Comparison of ENCODE assay signal across 16 cellular contexts in genomic region chr18:78492813-78493371, GRCh38.
DNase-seq lines count a peak whose midpoint lies in the region; ATAC-seq and TF ChIP-seq lines count a peak whose summit lies in the region.
"Had no signal": no experiment of that assay in that cellular context is flagged by ENCODE, and none has a peak within 500 bp of the region (broad histone marks: within the 10 kb centered on the region; RNA-seq: fewer than 3 reads in every experiment).

No MANE protein-coding gene starts in this region.

- no peaks in the 10 kb centered on the region for H3K27me3 ChIP-seq in neuronal stem cell (ENCODE audit: control insufficient read depth in 3 of 3, insufficient read depth in 3 of 3, low read depth in 1 of 3, low read length in 3 of 3)
- no peaks in the 10 kb centered on the region for H3K27me3 ChIP-seq in tibial artery
- H3K27me3 ChIP-seq: BE2C had no signal

- no peak for TF ChIP-seq CTCF in tibial artery (IDR thresholded peaks at IDR 0.05)

- H3K27me3 Mint-ChIP-seq in activated naive CD8-positive, alpha-beta T cell treated with anti-CD3 and anti-CD28 coated beads, Interleukin-2, amount 10 ng/mL, durations not matched to agents 7 days and 5 days, result no peaks in the 10 kb centered on the region
- H3K27me3 Mint-ChIP-seq in activated naive CD8-positive, alpha-beta T cell treated with anti-CD3 and anti-CD28 coated beads for 36 hours, result peaks cover 3% of the 10 kb centered on the region
- H3K27me3 Mint-ChIP-seq: CD4-positive, alpha-beta memory T cell had no signal

- H2BK5ac ChIP-seq in neuronal stem cell (ENCODE audit: low read length), result no peak overlapping the region

- peak overlapping the region in 1 of 2 donors; percentile 52 for H3K4me3 ChIP-seq in neuronal stem cell (ENCODE audit: low read length in 2 of 2)
- H3K4me3 ChIP-seq in tibial artery, result no peak overlapping the region
- H3K4me3 ChIP-seq: A549, GM23338, HAP-1 had no signal

- peak overlapping the region; percentile 54 for H3K27ac ChIP-seq in caudate nucleus (ENCODE audit: low read depth, low read length)
- no peak overlapping the region for H3K27ac ChIP-seq in neuronal stem cell (replicated peaks; ENCODE audit: low read length)
- H3K27ac ChIP-seq in tibial artery, result no peak overlapping the region
- H3K27ac ChIP-seq: A549, C4-2B, HL-60 had no signal

- H3K4me3 Mint-ChIP-seq in activated naive CD8-positive, alpha-beta T cell treated with anti-CD3 and anti-CD28 coated beads, Interleukin-2, amount 10 ng/mL, durations not matched to agents 7 days and 5 days, result no peak overlapping the region
- H3K4me3 Mint-ChIP-seq in activated naive CD8-positive, alpha-beta T cell treated with anti-CD3 and anti-CD28 coated beads for 36 hours, result no peak overlapping the region
- H3K4me3 Mint-ChIP-seq: CD4-positive, alpha-beta memory T cell; GM23338 had no signal

- intact Hi-C loops in tibial artery (cut with DNase I; ENCODE audit: low total_unique reads), result loop anchor here (5.0 kb wide), 1 partner anchor 541 kb away; no protein-coding TSS in a partner anchor

- H3K9ac ChIP-seq in neuronal stem cell (ENCODE audit: low read depth, low read length, poor library complexity), result no peak overlapping the region

- no peak overlapping the region for H2BK120ac ChIP-seq in neuronal stem cell (ENCODE audit: low read depth, low read length)

- no peaks in the 10 kb centered on the region for H3K36me3 ChIP-seq in neuronal stem cell (replicated peaks in 1 of 2; ENCODE audit: control insufficient read depth in 2 of 2, insufficient read depth in 2 of 2, low read length in 2 of 2)
- H3K36me3 ChIP-seq in tibial artery, result no peaks in the 10 kb centered on the region
- H3K36me3 ChIP-seq: BE2C, HAP-1 had no signal

- H2BK15ac ChIP-seq in neuronal stem cell (ENCODE audit: low read length), result peak overlapping the region; percentile 67

- no peak overlapping the region for H4K91ac ChIP-seq in neuronal stem cell (ENCODE audit: low read depth, low read length, poor library complexity)

- no peak overlapping the region for H4K8ac ChIP-seq in neuronal stem cell (ENCODE audit: low read depth, low read length)

- H3K23ac ChIP-seq in neuronal stem cell (ENCODE audit: low read depth, low read length, poor library complexity), result peak overlapping the region; percentile 80

- peak; percentile 22 for ATAC-seq in activated naive CD8-positive, alpha-beta T cell treated with anti-CD3 and anti-CD28 coated beads, Interleukin-2, amount 10 ng/mL, durations not matched to agents 7 days and 5 days (ENCODE audit: low read depth)
- no peak for ATAC-seq in HG03280 (IDR thresholded peaks at IDR 0.05; ENCODE audit: unreplicated experiment)
- ATAC-seq in GM21717 (IDR thresholded peaks at IDR 0.05; ENCODE audit: unreplicated experiment), result no peak
- ATAC-seq: A549, GM23338 had no signal

- peak overlapping the region; percentile 16 for H2BK12ac ChIP-seq in neuronal stem cell (ENCODE audit: low read length)

- no peak for DNase-seq in activated naive CD8-positive, alpha-beta T cell treated with anti-CD3 and anti-CD28 coated beads, Interleukin-2, amount 10 ng/mL, durations not matched to agents 7 days and 5 days
- no peak for DNase-seq in activated naive CD8-positive, alpha-beta T cell treated with anti-CD3 and anti-CD28 coated beads for 36 hours
- DNase-seq in caudate nucleus (lab: John Stamatoyannopoulos, UW) (no peak), neuronal stem cell (ENCODE audit: low spot score) (no peak), tibial artery (no peak)
- DNase-seq: BE2C; CD4-positive, alpha-beta memory T cell; DMS79; EL had no signal

- H3K4me1 ChIP-seq in neuronal stem cell (ENCODE audit: control insufficient read depth in 2 of 2, insufficient read depth in 1 of 2, low read depth in 1 of 2, low read length in 2 of 2) (no peaks in the 10 kb centered on the region), tibial artery (no peaks in the 10 kb centered on the region)
- H3K4me1 ChIP-seq: A549, BE2C, HAP-1 had no signal

- no peak overlapping the region for H3K27ac Mint-ChIP-seq in activated naive CD8-positive, alpha-beta T cell treated with anti-CD3 and anti-CD28 coated beads, Interleukin-2, amount 10 ng/mL, durations not matched to agents 7 days and 5 days
- no peak overlapping the region for H3K27ac Mint-ChIP-seq in activated naive CD8-positive, alpha-beta T cell treated with anti-CD3 and anti-CD28 coated beads for 36 hours
- H3K27ac Mint-ChIP-seq: CD4-positive, alpha-beta memory T cell; GM23338 had no signal

- peaks cover 6% of the 10 kb centered on the region for H3K9me3 Mint-ChIP-seq in activated naive CD8-positive, alpha-beta T cell treated with anti-CD3 and anti-CD28 coated beads, Interleukin-2, amount 10 ng/mL, durations not matched to agents 7 days and 5 days
- H3K9me3 Mint-ChIP-seq in activated naive CD8-positive, alpha-beta T cell treated with anti-CD3 and anti-CD28 coated beads for 36 hours, result peaks cover 4% of the 10 kb centered on the region

- peak overlapping the region; percentile 38 for H3K14ac ChIP-seq in neuronal stem cell (ENCODE audit: low read length)

- no peaks in the 10 kb centered on the region for H3K36me3 Mint-ChIP-seq in activated naive CD8-positive, alpha-beta T cell treated with anti-CD3 and anti-CD28 coated beads, Interleukin-2, amount 10 ng/mL, durations not matched to agents 7 days and 5 days
- H3K36me3 Mint-ChIP-seq in activated naive CD8-positive, alpha-beta T cell treated with anti-CD3 and anti-CD28 coated beads for 36 hours, result peaks cover 1% of the 10 kb centered on the region
- H3K36me3 Mint-ChIP-seq: CD4-positive, alpha-beta memory T cell had no signal

- no CpG with 5 or more reads among the region's 16 CpGs for whole genome bisulfite sequencing in neuronal stem cell (ENCODE audit: extremely low coverage in 2 of 2, insufficient read length in 2 of 2, insufficient replicate concordance in 1 of 2), 2 donors

- POLR2A ChIA-PET in activated naive CD8-positive, alpha-beta T cell treated with anti-CD3 and anti-CD28 coated beads, Interleukin-2, amount 10 ng/mL, durations not matched to agents 7 days and 5 days (lab: Charles Lee), result no interaction called here

- peaks cover 4% of the 10 kb centered on the region for H3K79me1 ChIP-seq in neuronal stem cell (ENCODE audit: low read depth, low read length)

- H3K9me3 ChIP-seq in neuronal stem cell (replicated peaks in 1 of 2; ENCODE audit: control insufficient read depth in 2 of 2, insufficient read depth in 1 of 2, low read depth in 1 of 2, low read length in 2 of 2) (peaks cover 2 to 3% of the 10 kb centered on the region in 2 donors), tibial artery (no peaks in the 10 kb centered on the region)
- H3K9me3 ChIP-seq: A549, BE2C, HAP-1 had no signal

- no peak overlapping the region for H3K4me2 ChIP-seq in neuronal stem cell (ENCODE audit: insufficient read depth, low read length, poor library complexity, severe bottlenecking)
- H3K4me2 ChIP-seq: A549, GM23338 had no signal

- peak overlapping the region; percentile 75 for H2AK5ac ChIP-seq in neuronal stem cell (ENCODE audit: low read depth, low read length)

- H3K4ac ChIP-seq in neuronal stem cell (ENCODE audit: low read length), result no peak overlapping the region

- no peak overlapping the region for H2AFZ ChIP-seq in neuronal stem cell (ENCODE audit: low read length)
- H2AFZ ChIP-seq: GM23338 had no signal

- peak overlapping the region; percentile 8 for H3K18ac ChIP-seq in neuronal stem cell (ENCODE audit: low read length)

- H3K4me1 Mint-ChIP-seq in activated naive CD8-positive, alpha-beta T cell treated with anti-CD3 and anti-CD28 coated beads, Interleukin-2, amount 10 ng/mL, durations not matched to agents 7 days and 5 days, result no peaks in the 10 kb centered on the region
- H3K4me1 Mint-ChIP-seq in activated naive CD8-positive, alpha-beta T cell treated with anti-CD3 and anti-CD28 coated beads for 36 hours, result no peaks in the 10 kb centered on the region
- H3K4me1 Mint-ChIP-seq: CD4-positive, alpha-beta memory T cell; GM23338 had no signal
